Comparison of ENCODE assay signal across 8 cellular contexts in genomic region chr6:139372326-139373153, GRCh38. TPM values are rescaled to one million over a fixed set of nuclear protein-coding genes. Genes with fewer than 3 reads are reported as not detected.
DNase-seq lines count a peak whose midpoint lies in the region; ATAC-seq, FAIRE-seq and TF ChIP-seq lines count a peak whose summit lies in the region.

No MANE protein-coding gene starts in this region.

- H3K9me2 ChIP-seq in OCI-LY1 (ENCODE audit: low read depth, low read length) (no peaks in the 10 kb centered on the region), neural cell (ENCODE audit: insufficient read depth, low read length) (no peaks in the 10 kb centered on the region)

- no peak overlapping the region for H2BK15ac ChIP-seq in H1 (ENCODE audit: low read length)

- H3K23me2 ChIP-seq in H1 (ENCODE audit: low read depth, low read length), result peaks cover 16% of the 10 kb centered on the region

- POLR2A ChIA-PET in H1 (lab: Charles Lee; ENCODE audit: partially characterized antibody), result interaction anchor here (0.6 to 3.6 kb wide), 13 partner anchors 13 to 882 kb away, joined by 3 to 34 read pairs (median 3); no protein-coding TSS in a partner anchor

- H4K91ac ChIP-seq in H1 (replicated peaks; ENCODE audit: insufficient read length, low read length), result no peak overlapping the region

- no peak for TF ChIP-seq POLR2A in H1 (IDR thresholded peaks at IDR 0.05; ENCODE audit: control extremely low read depth in 1 of 2, low read depth in 2 of 2, low read length in 2 of 2)

- peak overlapping the region; percentile 89 for H3K4me2 ChIP-seq in OCI-LY1 (ENCODE audit: low read length)
- H3K4me2 ChIP-seq in H1 (ENCODE audit: insufficient read depth in 1 of 2, low read depth in 2 of 2, low read length in 2 of 2), result peak overlapping the region; percentile 92 to 97
- H3K4me2 ChIP-seq in neural cell (ENCODE audit: low read length), result peak overlapping the region; percentile 98

- no peak overlapping the region for H3K14ac ChIP-seq in H1 (ENCODE audit: insufficient read length)

- H3K9me3 ChIP-seq in OCI-LY1 (ENCODE audit: low read length), result no peaks in the 10 kb centered on the region
- no peaks in the 10 kb centered on the region for H3K9me3 ChIP-seq in H1 (ENCODE audit: insufficient read depth in 2 of 2, low read depth in 1 of 2, low read length in 1 of 2)
- H3K9me3 ChIP-seq in neural cell (ENCODE audit: low read length), result no peaks in the 10 kb centered on the region

- H3F3A ChIP-seq in OCI-LY1 (ENCODE audit: insufficient read depth, low read length) (no peaks in the 10 kb centered on the region), neural cell (ENCODE audit: insufficient read depth, low read length, poor library complexity, severe bottlenecking) (peaks cover 6% of the 10 kb centered on the region)

- H3K9ac ChIP-seq in OCI-LY1 (ENCODE audit: low read length), result peak overlapping the region; percentile 86
- H3K9ac ChIP-seq in H1 (replicated peaks in 1 of 4; ENCODE audit: extremely low read depth in 1 of 4, low read depth in 3 of 4, low read length in 3 of 4), result peak overlapping the region; percentile 56 to 95 (median 78); a peak in 6 of 7 replicates
- H3K9ac ChIP-seq in neural cell (ENCODE audit: low read length), result peak overlapping the region; percentile 98

- H4K20me1 ChIP-seq in OCI-LY1 (ENCODE audit: insufficient read depth, low read length) (no peaks in the 10 kb centered on the region), H1 (replicated peaks in 1 of 2; ENCODE audit: control insufficient read depth in 1 of 2, insufficient read depth in 2 of 2, low read length in 2 of 2) (peaks cover 7% of the 10 kb centered on the region in 2 experiments), neural cell (ENCODE audit: insufficient read depth) (peaks cover 10% of the 10 kb centered on the region)

- TF ChIP-seq RAD21 in H1 (IDR thresholded peaks at IDR 0.05 in 1 of 2, conservative IDR thresholded peaks at IDR 0.05 in 1 of 2; ENCODE audit: low read depth in 2 of 2, low read length in 2 of 2) (no peak), neural cell (conservative IDR thresholded peaks at IDR 0.05) (no peak)

- peak overlapping the region; percentile 42; the same call in 1 of the 2 replicates for H4K8ac ChIP-seq in H1 (ENCODE audit: extremely low read depth, insufficient read depth, low read length)

- H3K79me1 ChIP-seq in H1 (ENCODE audit: low read depth, low read length), result no peaks in the 10 kb centered on the region; the same call in 1 of the 2 replicates

- no peak for FAIRE-seq in H1 (lab: Jason Lieb, UNC)

- peak; percentile 40 for DNase-seq in ELR (ENCODE audit: low read depth)
- DNase-seq in H1 (ENCODE audit: low read depth in 1 of 2, low spot score in 2 of 2), result no peak
- DNase-seq in HuH-7.5 (ENCODE audit: low spot score), result no peak
- no peak for DNase-seq in activated effector memory CD4-positive, alpha-beta T cell treated with anti-CD3 and anti-CD28 coated beads, Interleukin-2, amount 50 U/mL, for 16 hours

- no peak overlapping the region for H2AK5ac ChIP-seq in H1 (ENCODE audit: low read depth, low read length)

- H3K4me1 ChIP-seq in OCI-LY1 (ENCODE audit: insufficient read depth, low read length, severe bottlenecking) (peaks cover 35% of the 10 kb centered on the region), H1 (replicated peaks in 1 of 4; ENCODE audit: control insufficient read depth in 3 of 4, insufficient read depth in 4 of 4, low read length in 3 of 4) (peaks cover 9 to 30% (median 19%) of the 10 kb centered on the region in 4 experiments; a peak in 6 of 7 replicates)

- TF ChIP-seq CTCF in OCI-LY1 (IDR thresholded peaks at IDR 0.05; ENCODE audit: low read length) (no peak), H1 (IDR thresholded peaks at IDR 0.05; ENCODE audit: control extremely low read depth in 1 of 3, insufficient read depth in 1 of 3, low read depth in 1 of 3, low read length in 3 of 3) (no peak), neural cell (IDR thresholded peaks at IDR 0.05; ENCODE audit: poor library complexity, severe bottlenecking) (no peak)

- peak overlapping the region; percentile 20 for H3K27ac ChIP-seq in OCI-LY1 (ENCODE audit: low read depth, low read length, poor library complexity, severe bottlenecking)
- peak overlapping the region; percentile 18; the same call in 1 of the 2 replicates for H3K27ac ChIP-seq in H1 (ENCODE audit: low read depth, low read length)
- H3K27ac ChIP-seq in neural cell (ENCODE audit: low read length), result peak overlapping the region; percentile 98

- H3K56ac ChIP-seq in H1 (replicated peaks; ENCODE audit: insufficient read length, low read depth, low read length), result peak overlapping the region; percentile 17

- H3K79me2 ChIP-seq in OCI-LY1 (ENCODE audit: insufficient read depth, low read length) (no peaks in the 10 kb centered on the region), H1 (ENCODE audit: control insufficient read depth in 1 of 2, insufficient read depth in 2 of 2, low read length in 2 of 2) (peaks cover 8 to 34% of the 10 kb centered on the region in 2 experiments; a peak in 3 of 4 replicates), neural cell (replicated peaks; ENCODE audit: insufficient read depth, low read length) (peaks cover 34% of the 10 kb centered on the region)

- H2AFZ ChIP-seq in OCI-LY1 (ENCODE audit: low read length) (no peak overlapping the region), H1 (ENCODE audit: low read length) (no peak overlapping the region), neural cell (ENCODE audit: low read depth, low read length) (no peak overlapping the region)

- H3K4ac ChIP-seq in H1 (replicated peaks; ENCODE audit: insufficient read length, low read depth, low read length), result no peak overlapping the region

- H2BK20ac ChIP-seq in H1 (ENCODE audit: low read length), result no peak overlapping the region

- no peak overlapping the region for H2BK12ac ChIP-seq in H1 (ENCODE audit: low read depth, low read length)

- H2BK120ac ChIP-seq in H1 (replicated peaks; ENCODE audit: low read depth, low read length), result no peak overlapping the region

- TF ChIP-seq EP300 in H1 (IDR thresholded peaks at IDR 0.05; ENCODE audit: borderline replicate concordance in 1 of 2, low read depth in 2 of 2, low read length in 2 of 2) (no peak), neural cell (conservative IDR thresholded peaks at IDR 0.05; ENCODE audit: poor library complexity, severe bottlenecking) (no peak)

- H3K36me3 ChIP-seq in OCI-LY1 (ENCODE audit: insufficient read depth, low read length) (peaks cover 8% of the 10 kb centered on the region; the same call in 1 of the 2 replicates), H1 (ENCODE audit: control insufficient read depth in 2 of 4, insufficient read depth in 4 of 4, low read length in 3 of 4) (peaks cover 3 to 35% (median 10%) of the 10 kb centered on the region in 4 experiments; a peak in 5 of 8 replicates), neural cell (ENCODE audit: insufficient read depth, low read length) (no peaks in the 10 kb centered on the region)

- CTCF ChIA-PET in H1 (lab: Charles Lee; ENCODE audit: partially characterized antibody), result interaction anchor here (0.6 to 1.2 kb wide), 4 partner anchors 142 to 679 kb away, joined by 3 read pairs; no protein-coding TSS in a partner anchor

- H3K18ac ChIP-seq in H1 (ENCODE audit: extremely low read depth, low read length), result no peak overlapping the region

- H3K23ac ChIP-seq in H1 (ENCODE audit: insufficient read length), result no peak overlapping the region

- H4K5ac ChIP-seq in H1 (ENCODE audit: insufficient read length, low read depth, low read length), result peak overlapping the region; percentile 34

- no peaks in the 10 kb centered on the region for H3K27me3 ChIP-seq in OCI-LY1 (ENCODE audit: insufficient read depth, low read length)
- no peaks in the 10 kb centered on the region for H3K27me3 ChIP-seq in H1 (replicated peaks in 1 of 4; ENCODE audit: control insufficient read depth in 3 of 4, extremely low read depth in 1 of 4, insufficient read depth in 3 of 4, low read length in 3 of 4)
- no peaks in the 10 kb centered on the region for H3K27me3 ChIP-seq in neural cell (ENCODE audit: insufficient read depth, low read depth, low read length)

- H2BK5ac ChIP-seq in H1 (ENCODE audit: low read depth, low read length), result no peak overlapping the region

- 21% methylated on average over 14 of the region's 14 CpGs; no CpG with 5 or more reads in 1 of the 2 experiments for WGBS in H1 (ENCODE audit: extremely low coverage in 1 of 2, insufficient coverage in 1 of 2, insufficient read length in 1 of 2, insufficient replicate concordance in 2 of 2, low coverage in 1 of 2, low lambda C conversion rate in 2 of 2, missing lambda C conversion rate in 1 of 2), 2 experiments

- ATAC-seq in HG03354 (IDR thresholded peaks at IDR 0.05; ENCODE audit: poor library complexity, severe bottlenecking, unreplicated experiment) (no peak), GM21381 (IDR thresholded peaks at IDR 0.05; ENCODE audit: unreplicated experiment) (no peak)

- H3K4me3 ChIP-seq in OCI-LY1 (ENCODE audit: low read depth, low read length, poor library complexity, severe bottlenecking) (peak overlapping the region; percentile 94), H1 (ENCODE audit: extremely low read depth in 1 of 4, insufficient read depth in 2 of 4, low read depth in 3 of 4, low read length in 4 of 4) (peak overlapping the region; percentile 79 to 96 (median 95)), neural cell (ENCODE audit: low read length) (peak overlapping the region; percentile 87)

TF ChIP-seq in H1, 55 proteins besides CTCF, POLR2A, EP300 and RAD21 (continues in another document):
- TF ChIP-seq TAF1 (IDR thresholded peaks at IDR 0.05; ENCODE audit: low read depth, low read length), result no peak

TF ChIP-seq in neural cell, 6 proteins besides CTCF, POLR2A, EP300 and RAD21:
- TF ChIP-seq TAF1 (IDR thresholded peaks at IDR 0.05; ENCODE audit: low read depth) (no peak), SMC3 (conservative IDR thresholded peaks at IDR 0.05; ENCODE audit: poor library complexity) (no peak)

RNA-seq across cellular contexts. Expression of gene CITED2, which starts 1.9 kb away (rescaled TPM):
- 89.1 and 97.1 TPM in 2 replicates for total RNA-seq in H1 (2021; fragmentation: NEBNext Ultra II Directional; extraction: Animal tissue kit (Norgen Biotek cat#: 25700))
- 115 and 179 TPM in 2 replicates for polyA plus RNA-seq in H1 (2011; rRNA removed)
- 71.8 TPM for polyA plus RNA-seq in H1 (2011; cell fraction: cytosol; rRNA removed)
- 95.8 TPM for polyA plus RNA-seq in H1 (2011; cell fraction: nucleus; rRNA removed)
- 48.9 to 68.3 TPM (median 60.3 TPM) in 4 replicates for polyA plus RNA-seq in H1 (2012, experiment 1 of 2)
- 39.7 TPM for polyA plus RNA-seq in H1 (2012, experiment 2 of 2)
- 42.8 TPM for polyA plus RNA-seq in H1 (2013, experiment 1 of 2)
- 45.1 TPM for polyA plus RNA-seq in H1 (2013, experiment 2 of 2)
- 24.7 and 27.3 TPM in 2 replicates for polyA minus RNA-seq in H1 (2011; rRNA and poly(A)+ RNA removed)
- polyA minus RNA-seq in H1 (2011; cell fraction: cytosol; rRNA and poly(A)+ RNA removed), result 83.5 TPM
- 66.4 TPM for polyA minus RNA-seq in H1 (2011; cell fraction: nucleus; rRNA and poly(A)+ RNA removed)
- polyA plus RNA-seq in neural cell, result 38.1 and 41.9 TPM in 2 replicates
- polyA minus RNA-seq in neural cell, result 49.8 and 64.3 TPM in 2 replicates

Comparison
In these comparisons a context has a peak if more than half of its experiments do, and no peak if none do; other contexts are left out.
1. H3K27ac ChIP-seq: peak in every context shown above with its lines; median percentile 98 in neural cell; 20 in OCI-LY1; 18 in H1.